1 cellular context compared by ENCODE assay signal in genomic region chr7:33705333-33705833, GRCh38.
TF ChIP-seq lines count a peak whose summit lies in the region.

No MANE protein-coding gene starts in this region.

TF ChIP-seq in HepG2, 621 proteins besides CTCF, POLR2A, EP300 and RAD21 (continued from another document):
- TF ChIP-seq AHDC1 (CRISPR knock-in tag; IDR thresholded peaks at IDR 0.05; ENCODE audit: borderline replicate concordance) (no peak), HMGXB4 (CRISPR knock-in tag; IDR thresholded peaks at IDR 0.05; ENCODE audit: borderline replicate concordance in 1 of 2, low read depth in 1 of 2) (no peak), SETDB1 (CRISPR knock-in tag; IDR thresholded peaks at IDR 0.05; ENCODE audit: borderline replicate concordance) (no peak), ZNF564 (CRISPR knock-in tag; IDR thresholded peaks at IDR 0.05) (no peak), ZNF839 (CRISPR knock-in tag; IDR thresholded peaks at IDR 0.05; ENCODE audit: borderline replicate concordance) (no peak), ATF2 (CRISPR knock-in tag; IDR thresholded peaks at IDR 0.05) (no peak), ATF3 (CRISPR knock-in tag; IDR thresholded peaks at IDR 0.05) (no peak), FOXK2 (IDR thresholded peaks at IDR 0.05) (no peak), MTA3 (CRISPR knock-in tag; IDR thresholded peaks at IDR 0.05) (no peak), LCORL (IDR thresholded peaks at IDR 0.05) (no peak), LCORL (CRISPR knock-in tag; IDR thresholded peaks at IDR 0.05) (no peak), STAT5B (CRISPR knock-in tag; IDR thresholded peaks at IDR 0.05) (no peak)
